In the genomic region with DNA sequence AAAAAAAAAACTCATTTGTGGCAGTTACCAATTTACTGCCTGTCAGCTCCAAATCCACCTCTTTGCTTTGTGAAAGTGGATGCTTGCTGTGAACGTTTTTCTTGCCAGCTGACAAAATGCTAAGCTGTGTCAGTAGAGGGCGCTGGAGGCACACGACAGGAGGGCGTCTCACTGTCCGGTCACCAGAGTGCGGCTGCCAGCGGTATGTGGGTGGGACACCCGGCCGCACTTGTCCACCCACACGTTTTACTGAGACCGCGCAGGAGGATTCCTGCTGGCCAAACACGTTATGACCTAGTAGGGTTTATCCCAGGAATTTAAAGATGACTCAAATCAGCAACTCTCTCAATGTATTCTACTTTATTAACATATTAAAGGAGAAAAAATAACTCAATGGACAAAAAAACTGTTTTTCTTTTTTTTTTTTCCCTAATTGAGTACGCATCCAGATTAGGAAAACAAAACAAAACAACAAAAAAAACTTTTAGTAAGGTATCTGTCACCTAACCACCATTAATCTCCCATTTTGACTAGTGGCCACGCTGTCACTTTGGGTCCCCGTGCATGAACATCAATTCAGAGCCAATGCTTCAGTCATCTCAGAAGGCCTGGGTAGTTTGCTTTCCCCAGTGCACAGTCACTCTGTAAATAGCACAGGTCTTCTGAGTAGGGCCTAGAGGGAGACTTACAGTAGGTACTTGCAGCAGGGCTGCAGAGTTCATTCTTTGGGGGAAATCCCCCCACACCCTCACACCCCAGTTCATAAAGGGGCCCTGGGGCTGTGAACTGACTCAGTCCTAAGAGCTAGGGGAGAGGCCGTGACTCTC, we compare ENCODE assay signal across 1 cellular context.
TF ChIP-seq lines count a peak whose summit lies in the region.

No MANE protein-coding gene starts in this region.

TF ChIP-seq in HepG2, 621 proteins besides CTCF, POLR2A, EP300 and RAD21 (continued from another document and continues in another):
- TF ChIP-seq, protein P1, sequence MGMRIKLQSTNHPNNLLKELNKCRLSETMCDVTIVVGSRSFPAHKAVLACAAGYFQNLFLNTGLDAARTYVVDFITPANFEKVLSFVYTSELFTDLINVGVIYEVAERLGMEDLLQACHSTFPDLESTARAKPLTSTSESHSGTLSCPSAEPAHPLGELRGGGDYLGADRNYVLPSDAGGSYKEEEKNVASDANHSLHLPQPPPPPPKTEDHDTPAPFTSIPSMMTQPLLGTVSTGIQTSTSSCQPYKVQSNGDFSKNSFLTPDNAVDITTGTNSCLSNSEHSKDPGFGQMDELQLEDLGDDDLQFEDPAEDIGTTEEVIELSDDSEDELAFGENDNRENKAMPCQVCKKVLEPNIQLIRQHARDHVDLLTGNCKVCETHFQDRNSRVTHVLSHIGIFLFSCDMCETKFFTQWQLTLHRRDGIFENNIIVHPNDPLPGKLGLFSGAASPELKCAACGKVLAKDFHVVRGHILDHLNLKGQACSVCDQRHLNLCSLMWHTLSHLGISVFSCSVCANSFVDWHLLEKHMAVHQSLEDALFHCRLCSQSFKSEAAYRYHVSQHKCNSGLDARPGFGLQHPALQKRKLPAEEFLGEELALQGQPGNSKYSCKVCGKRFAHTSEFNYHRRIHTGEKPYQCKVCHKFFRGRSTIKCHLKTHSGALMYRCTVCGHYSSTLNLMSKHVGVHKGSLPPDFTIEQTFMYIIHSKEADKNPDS (CRISPR knock-in tag; IDR thresholded peaks at IDR 0.05) = no peak
- TF ChIP-seq KDM3A (CRISPR knock-in tag; IDR thresholded peaks at IDR 0.05; ENCODE audit: low read depth) (0 out of 2 replicates have a peak, but pooled peaks have one; percentile 40), HMG20A (CRISPR knock-in tag; IDR thresholded peaks at IDR 0.05; ENCODE audit: borderline replicate concordance) (0 out of 2 replicates have a peak, but pooled peaks have one; percentile 14), NFIB (CRISPR knock-in tag; IDR thresholded peaks at IDR 0.05; ENCODE audit: borderline replicate concordance) (no peak), TEAD3 (CRISPR knock-in tag; optimal IDR thresholded peaks at IDR 0.05; ENCODE audit: borderline replicate concordance) (peak; percentile 84), SOX5 (CRISPR knock-in tag; IDR thresholded peaks at IDR 0.05; ENCODE audit: borderline replicate concordance) (no peak), ZBTB42 (CRISPR knock-in tag; IDR thresholded peaks at IDR 0.05) (no peak), SAP130 (CRISPR knock-in tag; IDR thresholded peaks at IDR 0.05; ENCODE audit: low read depth) (peak; percentile 17; the same call in 1 of the 2 replicates), U2AF1 (optimal IDR thresholded peaks at IDR 0.05; ENCODE audit: low read depth, low read length) (no peak), HOXA5 (CRISPR knock-in tag; IDR thresholded peaks at IDR 0.05) (no peak), ZFAT (CRISPR knock-in tag; conservative IDR thresholded peaks at IDR 0.05) (no peak), CCAR2 (optimal IDR thresholded peaks at IDR 0.05; ENCODE audit: low read depth, low read length) (no peak), SMARCE1 (IDR thresholded peaks at IDR 0.05; ENCODE audit: borderline replicate concordance) (no peak), ZNF775 (CRISPR knock-in tag; IDR thresholded peaks at IDR 0.05; ENCODE audit: borderline replicate concordance) (no peak), MBNL3 (CRISPR knock-in tag; conservative IDR thresholded peaks at IDR 0.05) (no peak), FOXK1 (CRISPR knock-in tag; IDR thresholded peaks at IDR 0.05; ENCODE audit: borderline replicate concordance, low read depth) (no peak), XRCC5 (optimal IDR thresholded peaks at IDR 0.05; ENCODE audit: low read length) (peak; percentile 82), ZNF138 (CRISPR knock-in tag; IDR thresholded peaks at IDR 0.05; ENCODE audit: low read depth) (no peak), ZNF205 (CRISPR knock-in tag; IDR thresholded peaks at IDR 0.05) (no peak), GABPA (IDR thresholded peaks at IDR 0.05; ENCODE audit: low read depth, low read length) (no peak), GABPA (CRISPR knock-in tag; IDR thresholded peaks at IDR 0.05; ENCODE audit: low read depth) (no peak), ZFP36L1 (CRISPR knock-in tag; IDR thresholded peaks at IDR 0.05) (no peak), HNRNPK (IDR thresholded peaks at IDR 0.05; ENCODE audit: low read depth, low read length, poor library complexity, severe bottlenecking) (no peak)
- TF ChIP-seq, protein P2, sequence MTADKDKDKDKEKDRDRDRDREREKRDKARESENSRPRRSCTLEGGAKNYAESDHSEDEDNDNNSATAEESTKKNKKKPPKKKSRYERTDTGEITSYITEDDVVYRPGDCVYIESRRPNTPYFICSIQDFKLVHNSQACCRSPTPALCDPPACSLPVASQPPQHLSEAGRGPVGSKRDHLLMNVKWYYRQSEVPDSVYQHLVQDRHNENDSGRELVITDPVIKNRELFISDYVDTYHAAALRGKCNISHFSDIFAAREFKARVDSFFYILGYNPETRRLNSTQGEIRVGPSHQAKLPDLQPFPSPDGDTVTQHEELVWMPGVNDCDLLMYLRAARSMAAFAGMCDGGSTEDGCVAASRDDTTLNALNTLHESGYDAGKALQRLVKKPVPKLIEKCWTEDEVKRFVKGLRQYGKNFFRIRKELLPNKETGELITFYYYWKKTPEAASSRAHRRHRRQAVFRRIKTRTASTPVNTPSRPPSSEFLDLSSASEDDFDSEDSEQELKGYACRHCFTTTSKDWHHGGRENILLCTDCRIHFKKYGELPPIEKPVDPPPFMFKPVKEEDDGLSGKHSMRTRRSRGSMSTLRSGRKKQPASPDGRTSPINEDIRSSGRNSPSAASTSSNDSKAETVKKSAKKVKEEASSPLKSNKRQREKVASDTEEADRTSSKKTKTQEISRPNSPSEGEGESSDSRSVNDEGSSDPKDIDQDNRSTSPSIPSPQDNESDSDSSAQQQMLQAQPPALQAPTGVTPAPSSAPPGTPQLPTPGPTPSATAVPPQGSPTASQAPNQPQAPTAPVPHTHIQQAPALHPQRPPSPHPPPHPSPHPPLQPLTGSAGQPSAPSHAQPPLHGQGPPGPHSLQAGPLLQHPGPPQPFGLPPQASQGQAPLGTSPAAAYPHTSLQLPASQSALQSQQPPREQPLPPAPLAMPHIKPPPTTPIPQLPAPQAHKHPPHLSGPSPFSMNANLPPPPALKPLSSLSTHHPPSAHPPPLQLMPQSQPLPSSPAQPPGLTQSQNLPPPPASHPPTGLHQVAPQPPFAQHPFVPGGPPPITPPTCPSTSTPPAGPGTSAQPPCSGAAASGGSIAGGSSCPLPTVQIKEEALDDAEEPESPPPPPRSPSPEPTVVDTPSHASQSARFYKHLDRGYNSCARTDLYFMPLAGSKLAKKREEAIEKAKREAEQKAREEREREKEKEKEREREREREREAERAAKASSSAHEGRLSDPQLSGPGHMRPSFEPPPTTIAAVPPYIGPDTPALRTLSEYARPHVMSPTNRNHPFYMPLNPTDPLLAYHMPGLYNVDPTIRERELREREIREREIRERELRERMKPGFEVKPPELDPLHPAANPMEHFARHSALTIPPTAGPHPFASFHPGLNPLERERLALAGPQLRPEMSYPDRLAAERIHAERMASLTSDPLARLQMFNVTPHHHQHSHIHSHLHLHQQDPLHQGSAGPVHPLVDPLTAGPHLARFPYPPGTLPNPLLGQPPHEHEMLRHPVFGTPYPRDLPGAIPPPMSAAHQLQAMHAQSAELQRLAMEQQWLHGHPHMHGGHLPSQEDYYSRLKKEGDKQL (CRISPR knock-in tag; IDR thresholded peaks at IDR 0.05; ENCODE audit: low read depth) = no peak
- TF ChIP-seq, protein P3, sequence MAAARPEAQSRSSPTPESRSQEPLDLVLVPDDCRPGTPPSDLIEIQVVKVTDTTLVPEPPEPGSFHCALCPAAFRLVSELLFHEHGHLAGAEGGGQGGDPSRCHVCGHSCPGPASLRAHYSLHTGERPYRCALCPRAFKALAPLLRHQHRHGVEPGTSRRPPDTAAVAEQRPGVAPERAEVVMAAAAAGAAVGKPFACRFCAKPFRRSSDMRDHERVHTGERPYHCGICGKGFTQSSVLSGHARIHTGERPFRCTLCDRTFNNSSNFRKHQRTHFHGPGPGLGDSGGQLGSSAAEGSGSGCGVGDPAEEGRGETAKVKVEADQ (CRISPR knock-in tag; IDR thresholded peaks at IDR 0.05; ENCODE audit: borderline replicate concordance) = no peak
- TF ChIP-seq, protein P4, sequence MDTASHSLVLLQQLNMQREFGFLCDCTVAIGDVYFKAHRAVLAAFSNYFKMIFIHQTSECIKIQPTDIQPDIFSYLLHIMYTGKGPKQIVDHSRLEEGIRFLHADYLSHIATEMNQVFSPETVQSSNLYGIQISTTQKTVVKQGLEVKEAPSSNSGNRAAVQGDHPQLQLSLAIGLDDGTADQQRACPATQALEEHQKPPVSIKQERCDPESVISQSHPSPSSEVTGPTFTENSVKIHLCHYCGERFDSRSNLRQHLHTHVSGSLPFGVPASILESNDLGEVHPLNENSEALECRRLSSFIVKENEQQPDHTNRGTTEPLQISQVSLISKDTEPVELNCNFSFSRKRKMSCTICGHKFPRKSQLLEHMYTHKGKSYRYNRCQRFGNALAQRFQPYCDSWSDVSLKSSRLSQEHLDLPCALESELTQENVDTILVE (CRISPR knock-in tag; IDR thresholded peaks at IDR 0.05) = no peak
- TF ChIP-seq, protein P5, sequence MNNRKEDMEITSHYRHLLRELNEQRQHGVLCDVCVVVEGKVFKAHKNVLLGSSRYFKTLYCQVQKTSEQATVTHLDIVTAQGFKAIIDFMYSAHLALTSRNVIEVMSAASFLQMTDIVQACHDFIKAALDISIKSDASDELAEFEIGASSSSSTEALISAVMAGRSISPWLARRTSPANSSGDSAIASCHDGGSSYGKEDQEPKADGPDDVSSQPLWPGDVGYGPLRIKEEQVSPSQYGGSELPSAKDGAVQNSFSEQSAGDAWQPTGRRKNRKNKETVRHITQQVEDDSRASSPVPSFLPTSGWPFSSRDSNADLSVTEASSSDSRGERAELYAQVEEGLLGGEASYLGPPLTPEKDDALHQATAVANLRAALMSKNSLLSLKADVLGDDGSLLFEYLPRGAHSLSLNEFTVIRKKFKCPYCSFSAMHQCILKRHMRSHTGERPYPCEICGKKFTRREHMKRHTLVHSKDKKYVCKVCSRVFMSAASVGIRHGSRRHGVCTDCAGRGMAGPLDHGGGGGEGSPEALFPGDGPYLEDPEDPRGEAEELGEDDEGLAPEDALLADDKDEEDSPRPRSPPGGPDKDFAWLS (CRISPR knock-in tag; IDR thresholded peaks at IDR 0.05; ENCODE audit: borderline replicate concordance) = no peak
- TF ChIP-seq, protein P6, sequence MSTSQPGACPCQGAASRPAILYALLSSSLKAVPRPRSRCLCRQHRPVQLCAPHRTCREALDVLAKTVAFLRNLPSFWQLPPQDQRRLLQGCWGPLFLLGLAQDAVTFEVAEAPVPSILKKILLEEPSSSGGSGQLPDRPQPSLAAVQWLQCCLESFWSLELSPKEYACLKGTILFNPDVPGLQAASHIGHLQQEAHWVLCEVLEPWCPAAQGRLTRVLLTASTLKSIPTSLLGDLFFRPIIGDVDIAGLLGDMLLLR (CRISPR knock-in tag; IDR thresholded peaks at IDR 0.05) = no peak
- TF ChIP-seq, protein P7, sequence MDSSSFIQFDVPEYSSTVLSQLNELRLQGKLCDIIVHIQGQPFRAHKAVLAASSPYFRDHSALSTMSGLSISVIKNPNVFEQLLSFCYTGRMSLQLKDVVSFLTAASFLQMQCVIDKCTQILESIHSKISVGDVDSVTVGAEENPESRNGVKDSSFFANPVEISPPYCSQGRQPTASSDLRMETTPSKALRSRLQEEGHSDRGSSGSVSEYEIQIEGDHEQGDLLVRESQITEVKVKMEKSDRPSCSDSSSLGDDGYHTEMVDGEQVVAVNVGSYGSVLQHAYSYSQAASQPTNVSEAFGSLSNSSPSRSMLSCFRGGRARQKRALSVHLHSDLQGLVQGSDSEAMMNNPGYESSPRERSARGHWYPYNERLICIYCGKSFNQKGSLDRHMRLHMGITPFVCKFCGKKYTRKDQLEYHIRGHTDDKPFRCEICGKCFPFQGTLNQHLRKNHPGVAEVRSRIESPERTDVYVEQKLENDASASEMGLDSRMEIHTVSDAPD (CRISPR knock-in tag; IDR thresholded peaks at IDR 0.05) = no peak
- TF ChIP-seq, protein P8, sequence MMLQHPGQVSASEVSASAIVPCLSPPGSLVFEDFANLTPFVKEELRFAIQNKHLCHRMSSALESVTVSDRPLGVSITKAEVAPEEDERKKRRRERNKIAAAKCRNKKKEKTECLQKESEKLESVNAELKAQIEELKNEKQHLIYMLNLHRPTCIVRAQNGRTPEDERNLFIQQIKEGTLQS (CRISPR knock-in tag; IDR thresholded peaks at IDR 0.05) = no peak
- TF ChIP-seq, protein P9, sequence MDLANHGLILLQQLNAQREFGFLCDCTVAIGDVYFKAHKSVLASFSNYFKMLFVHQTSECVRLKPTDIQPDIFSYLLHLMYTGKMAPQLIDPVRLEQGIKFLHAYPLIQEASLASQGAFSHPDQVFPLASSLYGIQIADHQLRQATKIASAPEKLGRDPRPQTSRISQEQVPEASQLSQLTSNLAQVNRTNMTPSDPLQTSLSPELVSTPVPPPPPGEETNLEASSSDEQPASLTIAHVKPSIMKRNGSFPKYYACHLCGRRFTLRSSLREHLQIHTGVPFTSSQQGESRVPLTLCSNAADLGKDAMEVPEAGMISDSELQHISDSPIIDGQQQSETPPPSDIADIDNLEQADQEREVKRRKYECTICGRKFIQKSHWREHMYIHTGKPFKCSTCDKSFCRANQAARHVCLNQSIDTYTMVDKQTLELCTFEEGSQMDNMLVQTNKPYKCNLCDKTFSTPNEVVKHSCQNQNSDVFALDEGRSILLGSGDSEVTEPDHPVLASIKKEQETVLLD (CRISPR knock-in tag; IDR thresholded peaks at IDR 0.05; ENCODE audit: low read depth) = no peak
- TF ChIP-seq, protein P10, sequence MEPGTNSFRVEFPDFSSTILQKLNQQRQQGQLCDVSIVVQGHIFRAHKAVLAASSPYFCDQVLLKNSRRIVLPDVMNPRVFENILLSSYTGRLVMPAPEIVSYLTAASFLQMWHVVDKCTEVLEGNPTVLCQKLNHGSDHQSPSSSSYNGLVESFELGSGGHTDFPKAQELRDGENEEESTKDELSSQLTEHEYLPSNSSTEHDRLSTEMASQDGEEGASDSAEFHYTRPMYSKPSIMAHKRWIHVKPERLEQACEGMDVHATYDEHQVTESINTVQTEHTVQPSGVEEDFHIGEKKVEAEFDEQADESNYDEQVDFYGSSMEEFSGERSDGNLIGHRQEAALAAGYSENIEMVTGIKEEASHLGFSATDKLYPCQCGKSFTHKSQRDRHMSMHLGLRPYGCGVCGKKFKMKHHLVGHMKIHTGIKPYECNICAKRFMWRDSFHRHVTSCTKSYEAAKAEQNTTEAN (CRISPR knock-in tag; conservative IDR thresholded peaks at IDR 0.05) = no peak
- TF ChIP-seq, protein P11, sequence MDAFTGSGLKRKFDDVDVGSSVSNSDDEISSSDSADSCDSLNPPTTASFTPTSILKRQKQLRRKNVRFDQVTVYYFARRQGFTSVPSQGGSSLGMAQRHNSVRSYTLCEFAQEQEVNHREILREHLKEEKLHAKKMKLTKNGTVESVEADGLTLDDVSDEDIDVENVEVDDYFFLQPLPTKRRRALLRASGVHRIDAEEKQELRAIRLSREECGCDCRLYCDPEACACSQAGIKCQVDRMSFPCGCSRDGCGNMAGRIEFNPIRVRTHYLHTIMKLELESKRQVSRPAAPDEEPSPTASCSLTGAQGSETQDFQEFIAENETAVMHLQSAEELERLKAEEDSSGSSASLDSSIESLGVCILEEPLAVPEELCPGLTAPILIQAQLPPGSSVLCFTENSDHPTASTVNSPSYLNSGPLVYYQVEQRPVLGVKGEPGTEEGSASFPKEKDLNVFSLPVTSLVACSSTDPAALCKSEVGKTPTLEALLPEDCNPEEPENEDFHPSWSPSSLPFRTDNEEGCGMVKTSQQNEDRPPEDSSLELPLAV (CRISPR knock-in tag; conservative IDR thresholded peaks at IDR 0.05; ENCODE audit: low read depth) = no peak
- TF ChIP-seq, protein P12, sequence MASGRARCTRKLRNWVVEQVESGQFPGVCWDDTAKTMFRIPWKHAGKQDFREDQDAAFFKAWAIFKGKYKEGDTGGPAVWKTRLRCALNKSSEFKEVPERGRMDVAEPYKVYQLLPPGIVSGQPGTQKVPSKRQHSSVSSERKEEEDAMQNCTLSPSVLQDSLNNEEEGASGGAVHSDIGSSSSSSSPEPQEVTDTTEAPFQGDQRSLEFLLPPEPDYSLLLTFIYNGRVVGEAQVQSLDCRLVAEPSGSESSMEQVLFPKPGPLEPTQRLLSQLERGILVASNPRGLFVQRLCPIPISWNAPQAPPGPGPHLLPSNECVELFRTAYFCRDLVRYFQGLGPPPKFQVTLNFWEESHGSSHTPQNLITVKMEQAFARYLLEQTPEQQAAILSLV (CRISPR knock-in tag; IDR thresholded peaks at IDR 0.05; ENCODE audit: borderline replicate concordance) = no peak
